1 cellular context compared by ENCODE assay signal in the genomic region with DNA sequence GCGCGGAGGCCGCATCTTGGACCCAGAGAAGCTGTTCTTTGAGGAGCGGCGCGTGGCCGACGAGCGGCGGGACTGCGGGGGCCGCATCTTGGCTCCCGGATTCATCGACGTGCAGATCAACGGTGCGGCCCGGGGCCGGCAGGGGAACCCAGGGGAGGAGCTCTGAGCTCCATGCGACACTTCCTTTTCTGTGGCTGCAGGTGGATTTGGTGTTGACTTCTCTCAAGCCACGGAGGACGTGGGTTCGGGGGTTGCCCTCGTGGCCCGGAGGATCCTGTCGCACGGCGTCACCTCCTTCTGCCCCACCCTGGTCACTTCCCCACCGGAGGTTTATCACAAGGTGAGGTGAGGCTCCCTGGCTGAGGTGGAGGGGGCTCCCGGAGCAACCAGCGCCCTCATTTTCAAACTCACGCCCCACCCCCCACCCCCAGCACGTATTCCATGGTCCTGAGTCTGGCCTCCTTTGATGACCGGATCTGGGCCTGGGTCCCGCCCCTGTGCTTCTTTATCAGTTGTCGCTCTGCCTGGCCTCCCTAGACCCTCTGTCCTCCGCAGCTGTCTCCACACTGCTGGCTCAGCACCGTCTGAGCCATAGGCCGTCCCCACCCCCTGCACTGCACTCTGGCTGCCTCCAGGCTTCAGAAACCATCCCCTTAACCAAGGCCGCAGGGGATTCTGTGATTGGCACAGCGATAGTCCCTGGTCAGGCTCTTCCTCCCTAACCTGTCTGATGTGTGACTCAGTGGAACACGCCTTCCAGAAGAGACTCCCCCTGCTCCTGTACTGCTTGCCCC.
TF ChIP-seq lines count a peak whose summit lies in the region.

No MANE protein-coding gene starts in this region.

TF ChIP-seq in endothelial cell of umbilical vein, 7 proteins besides CTCF, POLR2A, EP300 and RAD21:
- TF ChIP-seq JUN (IDR thresholded peaks at IDR 0.05; ENCODE audit: borderline replicate concordance, insufficient read depth, insufficient read length, low read depth) = no peak
- no peak for TF ChIP-seq POLR2AphosphoS5 (IDR thresholded peaks at IDR 0.05; ENCODE audit: insufficient read depth, low read depth, low read length)
